In the genomic region with DNA sequence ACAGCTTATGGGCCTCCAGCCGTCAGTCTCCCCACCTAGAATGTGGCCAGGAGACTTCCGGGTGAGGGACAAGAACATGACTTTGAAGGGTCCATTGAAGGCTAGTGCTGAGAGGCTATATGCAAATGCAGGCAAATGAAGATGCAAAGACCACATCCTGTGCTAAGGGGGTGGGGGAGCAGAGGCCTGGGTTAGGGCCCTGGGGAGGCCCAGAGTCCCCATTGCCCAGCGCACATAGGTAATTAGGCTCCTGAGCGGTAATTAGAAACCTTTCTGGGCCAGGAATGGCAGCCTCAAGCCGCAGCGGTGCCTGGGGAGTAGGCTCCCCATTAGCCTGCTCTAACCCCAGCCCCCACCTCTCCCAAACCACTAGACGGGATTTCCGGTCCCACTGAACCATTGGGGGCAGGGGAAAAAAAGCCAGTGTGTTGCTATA, we compare ENCODE assay signal across 8 cellular contexts. TPM values are rescaled to one million over a fixed set of nuclear protein-coding genes. Genes with fewer than 3 reads are reported as not detected.
A peak's percentile ranks its signal among the peaks of the same experiment; 100 is the strongest.
DNase-seq lines count a peak whose midpoint lies in the region; ATAC-seq and TF ChIP-seq lines count a peak whose summit lies in the region.

No MANE protein-coding gene starts in this region.

- peaks cover 0 to 63% (median 7%) of the 10 kb centered on the region in 5 donors for H3K36me3 Mint-ChIP-seq in naive thymus-derived CD4-positive, alpha-beta T cell

- H3K4me3 ChIP-seq in heart left ventricle (peak overlapping the region in 3 of 12 donors; percentile 14 to 72 (median 25)), HL-60 (replicated peaks; ENCODE audit: insufficient read depth, low read length) (peak overlapping the region; percentile 43), MG63 (no peak overlapping the region)
- peak overlapping the region; percentile 85 for H3K4me3 ChIP-seq in naive thymus-derived CD4-positive, alpha-beta T cell (ENCODE audit: low read length)

- POLR2A ChIA-PET in naive thymus-derived CD4-positive, alpha-beta T cell (lab: Charles Lee) = interaction anchor here (1.1 to 28.9 kb wide), 7 partner anchors 8 to 837 kb away, joined by 3 to 1077 read pairs (median 13); a partner anchor contains a TSS

- intact Hi-C loops in heart left ventricle (cut with DNase I) (no loop called here), cardiac septum (cut with DNase I) (loop anchor here (5.0 kb wide), 1 partner anchor 114 kb away; no protein-coding TSS in a partner anchor)
- intact Hi-C loops in naive thymus-derived CD4-positive, alpha-beta T cell (cut with micrococcal nuclease) = loop anchor here (1.0 to 10.0 kb wide), 13 partner anchors 8 to 856 kb away; a partner anchor contains a TSS

- H3K4me1 ChIP-seq in heart left ventricle = peaks cover 46 to 100% (median 98%) of the 10 kb centered on the region in 12 donors
- H3K4me1 ChIP-seq in naive thymus-derived CD4-positive, alpha-beta T cell (ENCODE audit: control insufficient read depth in 2 of 2, insufficient read depth in 2 of 2, low read length in 2 of 2) = peaks cover 79 to 85% of the 10 kb centered on the region in 2 donors

- CTCF ChIA-PET in naive thymus-derived CD4-positive, alpha-beta T cell (lab: Charles Lee) = interaction anchor here (0.6 to 26.1 kb wide), 6 partner anchors 10 to 171 kb away, joined by 3 to 1110 read pairs (median 6); a partner anchor contains a TSS

- H3K27me3 Mint-ChIP-seq in naive thymus-derived CD4-positive, alpha-beta T cell = no peaks in the 10 kb centered on the region

- no peak for ATAC-seq in heart left ventricle
- peak; percentile 15 for ATAC-seq in naive thymus-derived CD4-positive, alpha-beta T cell

- H3K27ac Mint-ChIP-seq in naive thymus-derived CD4-positive, alpha-beta T cell = peak overlapping the region; percentile 95 to 99 (median 98)

- H3K9me3 Mint-ChIP-seq in naive thymus-derived CD4-positive, alpha-beta T cell = peaks cover 0 to 2% (median 0%) of the 10 kb centered on the region in 11 donors

- peaks cover 0 to 15% (median 0%) of the 10 kb centered on the region in 9 donors for H3K36me3 ChIP-seq in heart left ventricle
- H3K36me3 ChIP-seq in naive thymus-derived CD4-positive, alpha-beta T cell (ENCODE audit: control insufficient read depth in 2 of 3, insufficient read depth in 3 of 3, low read length in 3 of 3) = no peaks in the 10 kb centered on the region
- peaks cover 66% of the 10 kb centered on the region for H3K36me3 ChIP-seq in MG63

- no peak for DNase-seq in heart left ventricle
- no peak for DNase-seq in cardiac septum (ENCODE audit: low spot score)
- DNase-seq in HL-60 (ENCODE audit: low read depth in 1 of 2, low spot score in 1 of 2) = peak in 1 of 2 experiments; percentile 67
- peak; percentile 41 for DNase-seq in activated T-helper 1 cell treated with Interleukin-2 at 50 U/mL for 16 hours (ENCODE audit: low read depth)
- DNase-seq in naive thymus-derived CD4-positive, alpha-beta T cell = peak in 8 of 9 donors; percentile 60 to 71 (median 68)
- DNase-seq in pons (ENCODE audit: low spot score) = no peak
- DNase-seq in MG63 = no peak
- no peak for DNase-seq in COR-L47 (lab: John Stamatoyannopoulos, UW)

- peak overlapping the region; percentile 87 to 97 (median 93) for H3K4me3 Mint-ChIP-seq in naive thymus-derived CD4-positive, alpha-beta T cell

- H3K27ac ChIP-seq in heart left ventricle (peak overlapping the region in 11 of 12 donors; percentile 57 to 97 (median 86)), HL-60 (replicated peaks) (peak overlapping the region; percentile 91)
- peak overlapping the region; percentile 92 for H3K27ac ChIP-seq in naive thymus-derived CD4-positive, alpha-beta T cell (ENCODE audit: low read depth, low read length)

- no peaks in the 10 kb centered on the region for H3K27me3 ChIP-seq in heart left ventricle
- no peaks in the 10 kb centered on the region for H3K27me3 ChIP-seq in HL-60 (ENCODE audit: insufficient read depth, poor library complexity, severe bottlenecking)
- H3K27me3 ChIP-seq in naive thymus-derived CD4-positive, alpha-beta T cell (ENCODE audit: control insufficient read depth in 2 of 2, insufficient read depth in 2 of 2, low read length in 2 of 2) = no peaks in the 10 kb centered on the region
- H3K27me3 ChIP-seq in MG63 = no peaks in the 10 kb centered on the region

- TF ChIP-seq POLR2A in heart left ventricle (IDR thresholded peaks at IDR 0.05) = no peak

- TF ChIP-seq CTCF in heart left ventricle (IDR thresholded peaks at IDR 0.05) (no peak), HL-60 (IDR thresholded peaks at IDR 0.05; ENCODE audit: insufficient read depth, low read length) (no peak)

- 58 to 84% (median 73%) methylated on average over 8 of the region's 8 CpGs for WGBS in heart left ventricle, 4 donors

- peaks cover 56 to 91% (median 86%) of the 10 kb centered on the region in 7 donors for H3K4me1 Mint-ChIP-seq in naive thymus-derived CD4-positive, alpha-beta T cell

- H3K9me3 ChIP-seq in heart left ventricle = no peaks in the 10 kb centered on the region
- no peaks in the 10 kb centered on the region for H3K9me3 ChIP-seq in naive thymus-derived CD4-positive, alpha-beta T cell (ENCODE audit: control insufficient read depth in 2 of 3, low read length in 3 of 3)
- H3K9me3 ChIP-seq in MG63 = no peaks in the 10 kb centered on the region

RNA-seq across cellular contexts. Expression of a gene that starts 6.9 kb away (rescaled TPM):
- 10 to 100 TPM; 19.1 to 66.7 (median 28.4) TPM for total RNA-seq in heart left ventricle
- polyA plus RNA-seq in heart left ventricle = 10 to 100 TPM; 23.9 to 24.7 TPM
- total RNA-seq in cardiac septum = 29.5 TPM
- total RNA-seq in naive thymus-derived CD4-positive, alpha-beta T cell = 100 to 1,000 TPM; 163 to 421 (median 228) TPM
- polyA plus RNA-seq in naive thymus-derived CD4-positive, alpha-beta T cell = 100 to 1,000 TPM in 1 of 2 donors, 10 to 100 TPM in 1; 67.7 to 144 TPM
- total RNA-seq in MG63 (2014; rRNA removed; shearing (Covaris generic); ENCODE audit: low replicate concordance) = 42.0 and 57.2 TPM in 2 replicates

RNA-seq across cellular contexts. Expression of a gene that starts 23.9 kb away (rescaled TPM):
- 10 to 100 TPM in 2 of 9 donors, 1 to 10 TPM in 5, under 1 TPM in 2; 0.19 to 16.3 (median 7.8) TPM for total RNA-seq in heart left ventricle
- 1 to 10 TPM in 1 of 2 donors, not detected in 1; 5.8 TPM for polyA plus RNA-seq in heart left ventricle
- total RNA-seq in cardiac septum = 7.9 TPM
- 1 to 10 TPM in 4 of 5 experiments, under 1 TPM in 1; 0.35 to 2.4 (median 1.3) TPM for total RNA-seq in naive thymus-derived CD4-positive, alpha-beta T cell
- not detected for polyA plus RNA-seq in naive thymus-derived CD4-positive, alpha-beta T cell
- not detected in 2 replicates for total RNA-seq in MG63 (2014; rRNA removed; shearing (Covaris generic); ENCODE audit: low replicate concordance)

RNA-seq across cellular contexts. Expression of a gene that starts 37.7 kb away (rescaled TPM):
- 1 to 10 TPM in 5 of 9 donors, under 1 TPM in 1, not detected in 3; 0.14 to 3.3 (median 2.0) TPM for total RNA-seq in heart left ventricle
- 1 to 10 TPM in 1 of 2 donors, under 1 TPM in 1; 0.06 to 1.5 TPM for polyA plus RNA-seq in heart left ventricle
- 0.67 TPM for total RNA-seq in cardiac septum
- total RNA-seq in naive thymus-derived CD4-positive, alpha-beta T cell = under 1 TPM in 2 of 5 experiments, not detected in 3; 0.27 to 0.60 TPM
- polyA plus RNA-seq in naive thymus-derived CD4-positive, alpha-beta T cell = not detected
- total RNA-seq in MG63 (2014; rRNA removed; shearing (Covaris generic); ENCODE audit: low replicate concordance) = not detected in 2 replicates

RNA-seq across cellular contexts. Expression of a gene that starts 40.1 kb away (rescaled TPM):
- total RNA-seq in heart left ventricle (not detected), cardiac septum (not detected)
- polyA plus RNA-seq in heart left ventricle = not detected
- not detected for total RNA-seq in naive thymus-derived CD4-positive, alpha-beta T cell
- not detected for polyA plus RNA-seq in naive thymus-derived CD4-positive, alpha-beta T cell
- total RNA-seq in MG63 (2014; rRNA removed; shearing (Covaris generic); ENCODE audit: low replicate concordance) = 0.23 TPM in 1 of 2 replicates, not detected in the other

RNA-seq across cellular contexts. Expression of a gene that starts 54.2 kb away (rescaled TPM):
- total RNA-seq in heart left ventricle (10 to 100 TPM; 22.6 to 39.3 (median 29.5) TPM), cardiac septum (25.6 TPM)
- 10 to 100 TPM; 28.0 to 29.3 TPM for polyA plus RNA-seq in heart left ventricle
- total RNA-seq in naive thymus-derived CD4-positive, alpha-beta T cell = 100 to 1,000 TPM in 1 of 5 experiments, 10 to 100 TPM in 4; 53.2 to 106 (median 59.2) TPM
- polyA plus RNA-seq in naive thymus-derived CD4-positive, alpha-beta T cell = 10 to 100 TPM; 15.4 to 32.8 TPM
- total RNA-seq in MG63 (2014; rRNA removed; shearing (Covaris generic); ENCODE audit: low replicate concordance) = 14.5 and 19.5 TPM in 2 replicates

Comparison
In these comparisons a context has a peak if more than half of its experiments do, and no peak if none do; other contexts are left out.
1. intact Hi-C loops: an anchor here in cardiac septum (5.0 kb wide) and naive thymus-derived CD4-positive, alpha-beta T cell (1.0 to 10.0 kb wide); none called in heart left ventricle.
2. DNase-seq: peak in activated T-helper 1 cell treated with Interleukin-2 at 50 U/mL for 16 hours (single experiment) and naive thymus-derived CD4-positive, alpha-beta T cell (8 of 9); none in heart left ventricle (0 of 5), cardiac septum (single experiment), pons (single experiment), MG63 (single experiment) and COR-L47 (single experiment).
3. Peak in every context shown above with its lines, with median percentiles within 50 percentile points of each other: H3K27ac ChIP-seq.